Comparison of ENCODE assay signal across 19 cellular contexts in genomic region chr5:11527994-11528393, GRCh38.
"Had no signal": no experiment of that assay in that cellular context is flagged by ENCODE, and none has a peak within 500 bp of the region (broad histone marks: within the 10 kb centered on the region; RNA-seq: fewer than 3 reads in every experiment).

No MANE protein-coding gene starts in this region.

- DNase-seq: colonic mucosa; dermis blood vessel endothelial cell; erythroblast; foreskin melanocyte; hippocampal formation; left colon; mesendoderm; naive B cell; posterior cingulate gyrus; spleen; stimulated activated CD4-positive, alpha-beta T cell treated with anti-CD3 and anti-CD28 coated beads, Interleukin-15, amount 100 ng/mL, for 24 hours; stimulated activated CD4-positive, alpha-beta T cell treated with anti-CD3 and anti-CD28 coated beads, Interleukin-1b, Interleukin-23, amount 100 ng/mL, for 48 hours; stimulated activated CD4-positive, alpha-beta T cell treated with anti-CD3 and anti-CD28 coated beads, Interleukin-4, amount 100 ng/mL, for 24 hours; stimulated activated naive B cell treated with anti-CD40 and anti-IgM and Interleukin-4, amounts not matched to agents 10 μg/mL and 1 μg/mL and 100 μg/mL, for 72 hours; stimulated activated naive CD8-positive, alpha-beta T cell treated with anti-CD3 and anti-CD28 coated beads, Interleukin-15, amount 100 ng/mL, for 72 hours; transverse colon had no signal

- H3K36me3 ChIP-seq: colonic mucosa, heart left ventricle, neutrophil, spleen, thoracic aorta, transverse colon had no signal

- H3K9me3 ChIP-seq: colonic mucosa, heart left ventricle, neutrophil, spleen, thoracic aorta, transverse colon had no signal

- H3K4me1 ChIP-seq: colonic mucosa, transverse colon had no signal

- H3K4me3 ChIP-seq: colonic mucosa, heart left ventricle, spleen, thoracic aorta, transverse colon had no signal

- H3K27me3 ChIP-seq: colonic mucosa, heart left ventricle, neutrophil, spleen, transverse colon had no signal

- H3K27ac ChIP-seq: colonic mucosa, heart left ventricle, neutrophil, spleen, thoracic aorta, transverse colon had no signal
